9 cellular contexts compared by ENCODE assay signal in genomic region chr17:38429476-38430100, GRCh38. TPM values are rescaled to one million over a fixed set of nuclear protein-coding genes. Genes with fewer than 3 reads are reported as not detected.
A peak's percentile ranks its signal among the peaks of the same experiment; 100 is the strongest.
DNase-seq lines count a peak whose midpoint lies in the region; ATAC-seq and TF ChIP-seq lines count a peak whose summit lies in the region.
"Had no signal": no experiment of that assay in that cellular context is flagged by ENCODE, and none has a peak within 500 bp of the region (broad histone marks: within the 10 kb centered on the region; RNA-seq: fewer than 3 reads in every experiment).

No MANE protein-coding gene starts in this region.

- 72 to 85% methylated on average over 9 of the region's 9 CpGs for WGBS in thyroid gland, 2 donors

- no peaks in the 10 kb centered on the region for H3K9me3 ChIP-seq in thyroid gland

- peaks cover 8 to 26% of the 10 kb centered on the region in 2 donors for H3K4me1 ChIP-seq in thyroid gland

- H3K27me3 Mint-ChIP-seq in activated CD4-positive, alpha-beta T cell treated with anti-CD3 and anti-CD28 coated beads, Interleukin-2, amount 10 ng/mL, durations not matched to agents 7 days and 5 days: peaks cover 22% of the 10 kb centered on the region
- peaks cover 31% of the 10 kb centered on the region for H3K27me3 Mint-ChIP-seq in memory B cell

- H3K36me3 ChIP-seq in brain microvascular endothelial cell (replicated peaks) (no peaks in the 10 kb centered on the region), thyroid gland (no peaks in the 10 kb centered on the region)

- POLR2A ChIA-PET in activated CD4-positive, alpha-beta T cell treated with anti-CD3 and anti-CD28 coated beads, Interleukin-2, amount 10 ng/mL, durations not matched to agents 7 days and 5 days (lab: Charles Lee): no interaction called here

- H3K36me3 Mint-ChIP-seq in activated CD4-positive, alpha-beta T cell treated with anti-CD3 and anti-CD28 coated beads, Interleukin-2, amount 10 ng/mL, durations not matched to agents 7 days and 5 days (ENCODE audit: low read depth): no peaks in the 10 kb centered on the region
- no peaks in the 10 kb centered on the region for H3K36me3 Mint-ChIP-seq in memory B cell

- no peak overlapping the region for H3K27ac Mint-ChIP-seq in activated CD4-positive, alpha-beta T cell treated with anti-CD3 and anti-CD28 coated beads, Interleukin-2, amount 10 ng/mL, durations not matched to agents 7 days and 5 days
- no peak overlapping the region for H3K27ac Mint-ChIP-seq in memory B cell

- intact Hi-C loops in thyroid gland (cut with DNase I): loop anchor here (10.0 kb wide), 2 partner anchors 45 to 155 kb away; no protein-coding TSS in a partner anchor

- no peaks in the 10 kb centered on the region for H3K27me3 ChIP-seq in brain microvascular endothelial cell (replicated peaks)
- H3K27me3 ChIP-seq in thyroid gland: no peaks in the 10 kb centered on the region

- TF ChIP-seq CTCF in brain microvascular endothelial cell (IDR thresholded peaks at IDR 0.05; ENCODE audit: low read depth, low read length, missing control alignments) (no peak), thyroid gland (IDR thresholded peaks at IDR 0.05) (no peak)

- H3K4me1 Mint-ChIP-seq in activated CD4-positive, alpha-beta T cell treated with anti-CD3 and anti-CD28 coated beads, Interleukin-2, amount 10 ng/mL, durations not matched to agents 7 days and 5 days: peaks cover 8% of the 10 kb centered on the region
- H3K4me1 Mint-ChIP-seq in memory B cell: peaks cover 12% of the 10 kb centered on the region

- no peak for TF ChIP-seq POLR2A in thyroid gland (IDR thresholded peaks at IDR 0.05)

- CTCF ChIA-PET in activated CD4-positive, alpha-beta T cell treated with anti-CD3 and anti-CD28 coated beads, Interleukin-2, amount 10 ng/mL, durations not matched to agents 7 days and 5 days (lab: Charles Lee): interaction anchor here (1.3 kb wide), 1 partner anchor 9 kb away, joined by 5 read pairs; no protein-coding TSS in a partner anchor

- no peak overlapping the region for H3K27ac ChIP-seq in brain microvascular endothelial cell
- H3K27ac ChIP-seq in thyroid gland: peak overlapping the region; percentile 64 to 85 (median 65)

- H3K4me3 Mint-ChIP-seq in activated CD4-positive, alpha-beta T cell treated with anti-CD3 and anti-CD28 coated beads, Interleukin-2, amount 10 ng/mL, durations not matched to agents 7 days and 5 days: peak overlapping the region; percentile 58
- H3K4me3 Mint-ChIP-seq in memory B cell: peak overlapping the region; percentile 62

- DNase-seq in activated CD4-positive, alpha-beta T cell treated with anti-CD3 and anti-CD28 coated beads, Interleukin-2, amount 10 ng/mL, durations not matched to agents 7 days and 5 days: no peak
- DNase-seq in activated CD4-positive, alpha-beta T cell treated with anti-CD3 and anti-CD28 coated beads, Interleukin-2, amount 50 U/mL, for 1 hour: no peak
- DNase-seq in brain microvascular endothelial cell (no peak), memory B cell (ENCODE audit: low spot score in 2 of 2) (no peak), thyroid gland (no peak), OCI-M1 (lab: John Stamatoyannopoulos, UW) (no peak), hippocampal formation (lab: John Stamatoyannopoulos, UW) (no peak)
- DNase-seq: NCI-H187 treated with DMSO at 0.1 percent for 48 hours had no signal

- ATAC-seq in memory B cell (ENCODE audit: low read depth) (no peak), GM18502 (IDR thresholded peaks at IDR 0.05; ENCODE audit: poor library complexity, unreplicated experiment) (no peak)

- H3K4me3 ChIP-seq in brain microvascular endothelial cell (ENCODE audit: low read depth, low read length) (peak overlapping the region; percentile 72), thyroid gland (replicated peaks in 1 of 3) (peak overlapping the region in 1 of 3 donors; percentile 83)

- no peaks in the 10 kb centered on the region for H3K9me3 Mint-ChIP-seq in activated CD4-positive, alpha-beta T cell treated with anti-CD3 and anti-CD28 coated beads, Interleukin-2, amount 10 ng/mL, durations not matched to agents 7 days and 5 days
- no peaks in the 10 kb centered on the region for H3K9me3 Mint-ChIP-seq in memory B cell

- in situ Hi-C loops in brain microvascular endothelial cell (cut with HindIII; ENCODE audit: low pct_ligation_motif_present, low sequenced_read_pairs): no loop called here

RNA-seq across cellular contexts. Expression of gene ARHGAP23, which starts 1.3 kb away (rescaled TPM):
- total RNA-seq in activated CD4-positive, alpha-beta T cell treated with anti-CD3 and anti-CD28 coated beads, Interleukin-2, amount 10 ng/mL, durations not matched to agents 7 days and 5 days: under 1 TPM; 0.17 to 0.23 TPM
- total RNA-seq in thyroid gland: 10 to 100 TPM; 13.0 to 40.8 (median 24.6) TPM

Comparison
In these comparisons a context has a peak if more than half of its experiments do, and no peak if none do; other contexts are left out.
1. RNA of gene ARHGAP23, which starts 1.3 kb away (total RNA-seq): 13.0 to 40.8 TPM in thyroid gland; 0.17 to 0.23 TPM in activated CD4-positive, alpha-beta T cell treated with anti-CD3 and anti-CD28 coated beads, Interleukin-2, amount 10 ng/mL, durations not matched to agents 7 days and 5 days; every median in the first group is over 10 times any median in the second.